Comparison of ENCODE assay signal across 24 cellular contexts in genomic region chr16:23781176-23781575, GRCh38. TPM values are rescaled to one million over a fixed set of nuclear protein-coding genes. Genes with fewer than 3 reads are reported as not detected.
DNase-seq lines count a peak whose midpoint lies in the region; ATAC-seq and TF ChIP-seq lines count a peak whose summit lies in the region.
"Had no signal": no experiment of that assay in that cellular context is flagged by ENCODE, and none has a peak within 500 bp of the region (broad histone marks: within the 10 kb centered on the region; RNA-seq: fewer than 3 reads in every experiment).

No MANE protein-coding gene starts in this region.

- no peak for ATAC-seq in mucosa of descending colon
- ATAC-seq: Panc1 had no signal

- H3K4me3 ChIP-seq in mucosa of descending colon, result no peak overlapping the region
- H3K4me3 ChIP-seq: GM23248 had no signal

- TF ChIP-seq CTCF in mucosa of descending colon (IDR thresholded peaks at IDR 0.05), result no peak

- peaks cover 2% of the 10 kb centered on the region for H3K4me1 ChIP-seq in mucosa of descending colon (ENCODE audit: low read depth)
- H3K4me1 ChIP-seq: BE2C had no signal

- H3K9me3 ChIP-seq in mucosa of descending colon, result no peaks in the 10 kb centered on the region
- H3K9me3 ChIP-seq: BE2C had no signal

- peak; percentile 26 for DNase-seq in NCI-H1105 treated with DMSO at 0.1 percent for 48 hours (lab: John Stamatoyannopoulos, UW)
- DNase-seq in NCI-H1105 (lab: John Stamatoyannopoulos, UW), result no peak
- peak; percentile 47 for DNase-seq in NCI-H748 treated with DMSO at 0.1 percent for 48 hours (lab: John Stamatoyannopoulos, UW)
- peak; percentile 24 for DNase-seq in medulla oblongata (ENCODE audit: extremely low spot score)
- DNase-seq in glomerular visceral epithelial cell (ENCODE audit: extremely low spot score), result no peak
- DNase-seq in NCI-H1436 (lab: John Stamatoyannopoulos, UW), result no peak
- no peak for DNase-seq in mucosa of descending colon
- DNase-seq: 8988T, ACHN, BE2C, GM23248, H9, HFFc6, IMR-90, MM.1S, NCI-H1417 treated with DMSO at 0.1 percent for 48 hours, NCI-H2081 treated with DMSO at 0.1 percent for 48 hours, NCI-H446 treated with DMSO at 0.1 percent for 48 hours, NCI-H526, SHP77 had no signal

- H3K36me3 ChIP-seq in mucosa of descending colon (ENCODE audit: low read depth), result no peaks in the 10 kb centered on the region
- H3K36me3 ChIP-seq: BE2C had no signal

- intact Hi-C loops in mucosa of descending colon (cut with DNase I, micrococcal nuclease), result no loop called here

RNA-seq across cellular contexts. Expression of gene CHP2, which starts 26.4 kb away (rescaled TPM):
- total RNA-seq in mucosa of descending colon, result 100 to 1,000 TPM in 2 of 3 donors, 10 to 100 TPM in 1; 97.5 to 432 (median 101) TPM
- total RNA-seq: Daoy, G401, GM23248, HFFc6, IMR-90, SK-MEL-5 had no signal

RNA-seq across cellular contexts. Expression of gene PRKCB, which starts 54.6 kb away (rescaled TPM):
- total RNA-seq in mucosa of descending colon, result 10 to 100 TPM in 1 of 3 donors, 1 to 10 TPM in 2; 7.4 to 29.0 (median 8.2) TPM
- total RNA-seq: G401, GM23248, HFFc6 had no signal

Comparison
In these comparisons a context has a peak if more than half of its experiments do, and no peak if none do; other contexts are left out.
1. DNase-seq: peak in NCI-H1105 treated with DMSO at 0.1 percent for 48 hours (single experiment), NCI-H748 treated with DMSO at 0.1 percent for 48 hours (single experiment) and medulla oblongata (single experiment); none in NCI-H1105 (single experiment), glomerular visceral epithelial cell (single experiment), NCI-H1436 (single experiment) and mucosa of descending colon (0 of 3).